ENCODE assay signal across 7 cellular contexts in the genomic region with DNA sequence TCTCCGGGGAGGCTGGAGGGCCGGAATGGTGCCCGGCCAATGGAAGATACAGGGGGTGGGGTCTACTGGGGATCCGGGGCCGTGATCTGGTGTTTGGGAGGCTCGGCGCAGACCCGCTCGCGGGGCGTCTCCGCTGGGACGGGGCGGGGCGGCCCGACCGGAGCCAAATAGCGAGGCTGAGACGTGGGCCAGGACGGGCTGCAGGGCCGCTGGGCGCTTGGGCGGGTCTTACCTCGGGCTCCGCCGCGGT. TPM values are rescaled to one million over a fixed set of nuclear protein-coding genes. Genes with fewer than 3 reads are reported as not detected.
DNase-seq lines count a peak whose midpoint lies in the region; ATAC-seq and TF ChIP-seq lines count a peak whose summit lies in the region.

No MANE protein-coding gene starts in this region.

- TF ChIP-seq EP300 in suprapubic skin (IDR thresholded peaks at IDR 0.05) = no peak

- H3K27me3 ChIP-seq in NT2/D1 (ENCODE audit: insufficient read depth, insufficient read length) (no peaks in the 10 kb centered on the region), suprapubic skin (no peaks in the 10 kb centered on the region)

- no peaks in the 10 kb centered on the region for H3K9me3 ChIP-seq in NT2/D1 (ENCODE audit: insufficient read depth, low read length)
- H3K9me3 ChIP-seq in suprapubic skin = no peaks in the 10 kb centered on the region

- peak overlapping the region; percentile 75 for H3K9ac ChIP-seq in NT2/D1 (ENCODE audit: insufficient read length, low read depth)

- TF ChIP-seq POLR2A in suprapubic skin (IDR thresholded peaks at IDR 0.05) = no peak

- peak overlapping the region; percentile 72 to 88 for H3K27ac Mint-ChIP-seq in natural killer cell treated with Interleukin-12 subunit alpha and Interleukin-12 subunit beta and Interleukin-15 and Interleukin-18, amount 100 ng/mL, for 72 hours

- peak overlapping the region; percentile 95 for H3K27ac ChIP-seq in suprapubic skin

- WGBS in suprapubic skin = 0% methylated on average over 6 of the region's 27 CpGs

- H3K4me1 Mint-ChIP-seq in natural killer cell treated with Interleukin-12 subunit alpha and Interleukin-12 subunit beta and Interleukin-15 and Interleukin-18, amount 100 ng/mL, for 72 hours (ENCODE audit: low read depth in 2 of 2) = peaks cover 15 to 29% of the 10 kb centered on the region in 2 donors

- H3K4me3 Mint-ChIP-seq in natural killer cell treated with Interleukin-12 subunit alpha and Interleukin-12 subunit beta and Interleukin-15 and Interleukin-18, amount 100 ng/mL, for 72 hours = peak overlapping the region; percentile 99

- no peaks in the 10 kb centered on the region for H3K27me3 Mint-ChIP-seq in natural killer cell treated with Interleukin-12 subunit alpha and Interleukin-12 subunit beta and Interleukin-15 and Interleukin-18, amount 100 ng/mL, for 72 hours

- DNase-seq in NT2/D1 (ENCODE audit: low read depth, low spot score) = no peak
- peak; percentile 73 for DNase-seq in activated T-cell treated with anti-CD3 and anti-CD28 coated beads, Interleukin-2, amount 50 U/mL, for 1 hour
- no peak for DNase-seq in natural killer cell treated with Interleukin-12 subunit alpha and Interleukin-12 subunit beta and Interleukin-15 and Interleukin-18, amount 100 ng/mL, for 72 hours (ENCODE audit: low spot score)
- DNase-seq in suprapubic skin (ENCODE audit: low spot score in 2 of 2) = peak; percentile 91 to 92

- H3K4me3 ChIP-seq in NT2/D1 (ENCODE audit: insufficient read length, low read depth) = peak overlapping the region; percentile 81
- H3K4me3 ChIP-seq in suprapubic skin = peak overlapping the region; percentile 96

- H3K36me3 Mint-ChIP-seq in natural killer cell treated with Interleukin-12 subunit alpha and Interleukin-12 subunit beta and Interleukin-15 and Interleukin-18, amount 100 ng/mL, for 72 hours = no peaks in the 10 kb centered on the region

- TF ChIP-seq CTCF in suprapubic skin (IDR thresholded peaks at IDR 0.05) = no peak

- H3K4me1 ChIP-seq in NT2/D1 (ENCODE audit: insufficient read depth, insufficient read length) = no peaks in the 10 kb centered on the region
- H3K4me1 ChIP-seq in suprapubic skin = peaks cover 37% of the 10 kb centered on the region

- peak; percentile 59 for ATAC-seq in GM18868 (IDR thresholded peaks at IDR 0.05; ENCODE audit: unreplicated experiment)
- peak; percentile 42 for ATAC-seq in HG02970 (IDR thresholded peaks at IDR 0.05; ENCODE audit: low FRiP score, unreplicated experiment)
- peak; percentile 72 for ATAC-seq in esophagus mucosa
- ATAC-seq in natural killer cell treated with Interleukin-12 subunit alpha and Interleukin-12 subunit beta and Interleukin-15 and Interleukin-18, amount 100 ng/mL, for 72 hours = peak; percentile 78 to 79

- no peaks in the 10 kb centered on the region for H3K36me3 ChIP-seq in NT2/D1 (ENCODE audit: insufficient read depth, insufficient read length, low read length)
- H3K36me3 ChIP-seq in suprapubic skin = no peaks in the 10 kb centered on the region

- H3K9me3 Mint-ChIP-seq in natural killer cell treated with Interleukin-12 subunit alpha and Interleukin-12 subunit beta and Interleukin-15 and Interleukin-18, amount 100 ng/mL, for 72 hours = no peaks in the 10 kb centered on the region

RNA-seq across cellular contexts. Expression of gene MYO9A, which starts 0.6 kb away (rescaled TPM):
- 23.1 TPM for total RNA-seq in esophagus mucosa
- 10 to 100 TPM; 16.3 to 19.8 TPM for total RNA-seq in natural killer cell treated with Interleukin-12 subunit alpha and Interleukin-12 subunit beta and Interleukin-15 and Interleukin-18, amount 100 ng/mL, for 72 hours
- 10 to 100 TPM; 54.0 to 89.7 (median 61.8) TPM for total RNA-seq in suprapubic skin

RNA-seq across cellular contexts. Expression of gene SENP8, which starts 0.8 kb away (rescaled TPM):
- total RNA-seq in esophagus mucosa (1.8 TPM), suprapubic skin (1 to 10 TPM; 1.3 to 4.2 (median 1.9) TPM)
- total RNA-seq in natural killer cell treated with Interleukin-12 subunit alpha and Interleukin-12 subunit beta and Interleukin-15 and Interleukin-18, amount 100 ng/mL, for 72 hours = 1 to 10 TPM in 1 of 2 donors, under 1 TPM in 1; 0.84 to 1.6 TPM

Comparison
In these comparisons a context has a peak if more than half of its experiments do, and no peak if none do; other contexts are left out.
1. DNase-seq: peak in activated T-cell treated with anti-CD3 and anti-CD28 coated beads, Interleukin-2, amount 50 U/mL, for 1 hour (single experiment) and suprapubic skin (2 of 2); none in NT2/D1 (single experiment) and natural killer cell treated with Interleukin-12 subunit alpha and Interleukin-12 subunit beta and Interleukin-15 and Interleukin-18, amount 100 ng/mL, for 72 hours (single experiment).
2. Peak in every context shown above with its lines, with median percentiles within 50 percentile points of each other: ATAC-seq.